Comparison of ENCODE assay signal across 25 cellular contexts in genomic region chr4:74244049-74244448, GRCh38.
A peak's percentile ranks its signal among the peaks of the same experiment; 100 is the strongest.
DNase-seq lines count a peak whose midpoint lies in the region; ATAC-seq and TF ChIP-seq lines count a peak whose summit lies in the region.
"Had no signal": no experiment of that assay in that cellular context is flagged by ENCODE, and none has a peak within 500 bp of the region (broad histone marks: within the 10 kb centered on the region; RNA-seq: fewer than 3 reads in every experiment).

No MANE protein-coding gene starts in this region.

- peaks cover 7% of the 10 kb centered on the region for H3K4me1 Mint-ChIP-seq in activated CD4-positive, alpha-beta T cell treated with anti-CD3 and anti-CD28 coated beads for 36 hours
- H3K4me1 Mint-ChIP-seq in activated T-cell treated with anti-CD3 and anti-CD28 coated beads, Interleukin-2, amount 50 U/mL, for 72 hours (ENCODE audit: low read depth), result peaks cover 13% of the 10 kb centered on the region
- peaks cover 12% of the 10 kb centered on the region for H3K4me1 Mint-ChIP-seq in activated naive CD8-positive, alpha-beta T cell treated with anti-CD3 and anti-CD28 coated beads, Interleukin-2, amount 50 U/mL, for 24 hours
- no peaks in the 10 kb centered on the region for H3K4me1 Mint-ChIP-seq in T-cell
- H3K4me1 Mint-ChIP-seq: CD4-positive, alpha-beta memory T cell; IgD-negative memory B cell had no signal

- TF ChIP-seq EP300 in SK-N-SH (IDR thresholded peaks at IDR 0.05; ENCODE audit: borderline replicate concordance in 1 of 2, low read depth in 1 of 2, low read length in 1 of 2), result no peak

- no peaks in the 10 kb centered on the region for H3K27me3 Mint-ChIP-seq in activated CD4-positive, alpha-beta T cell treated with anti-CD3 and anti-CD28 coated beads for 36 hours
- no peaks in the 10 kb centered on the region for H3K27me3 Mint-ChIP-seq in activated T-cell treated with anti-CD3 and anti-CD28 coated beads, Interleukin-2, amount 50 U/mL, for 72 hours (ENCODE audit: low read depth)
- H3K27me3 Mint-ChIP-seq in activated naive CD8-positive, alpha-beta T cell treated with anti-CD3 and anti-CD28 coated beads, Interleukin-2, amount 50 U/mL, for 24 hours, result no peaks in the 10 kb centered on the region
- H3K27me3 Mint-ChIP-seq in T-cell, result no peaks in the 10 kb centered on the region
- H3K27me3 Mint-ChIP-seq: CD4-positive, alpha-beta memory T cell; IgD-negative memory B cell had no signal

- no peak overlapping the region for H3K9ac ChIP-seq in SK-N-SH
- H3K9ac ChIP-seq: BLaER1 treated with 17β-estradiol and CSF1 and Interleukin-3, amounts not matched to agents 10 nM and 100 nM had no signal

- H3K27me3 ChIP-seq in SK-N-SH (ENCODE audit: insufficient read depth), result no peaks in the 10 kb centered on the region
- H3K27me3 ChIP-seq: BLaER1 treated with 17β-estradiol and CSF1 and Interleukin-3, amounts not matched to agents 10 nM and 100 nM had no signal

- no peaks in the 10 kb centered on the region for H3K9me3 ChIP-seq in SK-N-SH

- H3K36me3 ChIP-seq in SK-N-SH (replicated peaks in 1 of 2; ENCODE audit: control insufficient read depth in 1 of 2, insufficient read depth in 2 of 2, low read length in 1 of 2), result no peaks in the 10 kb centered on the region
- H3K36me3 ChIP-seq: BLaER1 treated with 17β-estradiol and CSF1 and Interleukin-3, amounts not matched to agents 10 nM and 100 nM had no signal

- H3K9me2 ChIP-seq in SK-N-SH, result no peaks in the 10 kb centered on the region

- peak; percentile 11 for DNase-seq in activated CD4-positive, alpha-beta T cell treated with anti-CD3 and anti-CD28 coated beads for 36 hours
- no peak for DNase-seq in activated CD4-positive, alpha-beta T cell treated with anti-CD3 and anti-CD28 coated beads, Interleukin-2, amount 50 U/mL, for 1 hour
- no peak for DNase-seq in activated T-cell treated with anti-CD3 and anti-CD28 coated beads, Interleukin-2, amount 50 U/mL, for 72 hours
- DNase-seq in activated T-cell treated with anti-CD3 and anti-CD28 coated beads for 4 hours (no peak), T-cell (no peak), SK-N-SH (no peak)
- no peak for DNase-seq in activated naive CD8-positive, alpha-beta T cell treated with anti-CD3 and anti-CD28 coated beads, Interleukin-2, amount 50 U/mL, for 24 hours
- DNase-seq: ACHN; CD4-positive, alpha-beta memory T cell; DMS53; EL; GF-D8; Karpas-422; MV-4-11; NCI-H1105 treated with DMSO at 0.1 percent for 48 hours; NCI-H2029 treated with DMSO at 0.1 percent for 48 hours; NCI-H226; NCI-H510A treated with DMSO at 0.1 percent for 48 hours; NCI-H748 treated with DMSO at 0.1 percent for 48 hours; SIG-M5 had no signal

- H3K79me2 ChIP-seq in SK-N-SH (ENCODE audit: insufficient read depth), result no peaks in the 10 kb centered on the region

- CTCF ChIA-PET in activated CD4-positive, alpha-beta T cell treated with anti-CD3 and anti-CD28 coated beads for 36 hours (lab: Charles Lee), result no interaction called here
- CTCF ChIA-PET in T-cell (lab: Charles Lee) (interaction anchor here in 1 of 2 donors (0.6 kb wide), 1 partner anchor 1115 kb away, joined by 6 read pairs; no protein-coding TSS in a partner anchor), SK-N-SH (lab: Yijun Ruan, JAX) (interaction anchor here (2.0 kb wide), 1 partner anchor 16 kb away, joined by 19 read pairs; no protein-coding TSS in a partner anchor)

- no peak overlapping the region for H3K27ac ChIP-seq in SK-N-SH (ENCODE audit: low read depth in 2 of 2, low read length in 1 of 2)
- H3K27ac ChIP-seq: 22Rv1; BLaER1 treated with 17β-estradiol and CSF1 and Interleukin-3, amounts not matched to agents 10 nM and 100 nM had no signal

- no peak for TF ChIP-seq RAD21 in SK-N-SH (IDR thresholded peaks at IDR 0.05; ENCODE audit: low read length)

- no peak overlapping the region for H3K27ac Mint-ChIP-seq in activated CD4-positive, alpha-beta T cell treated with anti-CD3 and anti-CD28 coated beads for 36 hours
- H3K27ac Mint-ChIP-seq in activated T-cell treated with anti-CD3 and anti-CD28 coated beads, Interleukin-2, amount 50 U/mL, for 72 hours, result peak overlapping the region; percentile 44
- peak overlapping the region; percentile 47 for H3K27ac Mint-ChIP-seq in activated naive CD8-positive, alpha-beta T cell treated with anti-CD3 and anti-CD28 coated beads, Interleukin-2, amount 50 U/mL, for 24 hours
- H3K27ac Mint-ChIP-seq in T-cell, result no peak overlapping the region
- H3K27ac Mint-ChIP-seq: CD4-positive, alpha-beta memory T cell; IgD-negative memory B cell had no signal

- no peak for TF ChIP-seq CTCF in SK-N-SH (IDR thresholded peaks at IDR 0.05)

- intact Hi-C loops in activated CD4-positive, alpha-beta T cell treated with anti-CD3 and anti-CD28 coated beads for 36 hours (cut with DNase I, micrococcal nuclease), result no loop called here

- no peak overlapping the region for H3K4me2 ChIP-seq in SK-N-SH
- H3K4me2 ChIP-seq: BLaER1 treated with 17β-estradiol and CSF1 and Interleukin-3, amounts not matched to agents 10 nM and 100 nM had no signal

- H3K4me1 ChIP-seq in SK-N-SH (ENCODE audit: control insufficient read depth in 1 of 2, insufficient read depth in 2 of 2, low read depth in 1 of 2, low read length in 1 of 2), result no peaks in the 10 kb centered on the region
- H3K4me1 ChIP-seq: BLaER1 treated with 17β-estradiol and CSF1 and Interleukin-3, amounts not matched to agents 10 nM and 100 nM had no signal

- H3K4me3 ChIP-seq in SK-N-SH (ENCODE audit: low read depth in 2 of 2, low read length in 1 of 2), result no peak overlapping the region
- H3K4me3 ChIP-seq: BLaER1 treated with 17β-estradiol and CSF1 and Interleukin-3, amounts not matched to agents 10 nM and 100 nM had no signal

- H2AFZ ChIP-seq in SK-N-SH (ENCODE audit: low read depth), result no peak overlapping the region

- H3K4me3 Mint-ChIP-seq in activated CD4-positive, alpha-beta T cell treated with anti-CD3 and anti-CD28 coated beads for 36 hours, result no peak overlapping the region
- H3K4me3 Mint-ChIP-seq in activated T-cell treated with anti-CD3 and anti-CD28 coated beads, Interleukin-2, amount 50 U/mL, for 72 hours, result no peak overlapping the region
- H3K4me3 Mint-ChIP-seq in activated naive CD8-positive, alpha-beta T cell treated with anti-CD3 and anti-CD28 coated beads, Interleukin-2, amount 50 U/mL, for 24 hours, result no peak overlapping the region
- H3K4me3 Mint-ChIP-seq in T-cell, result no peak overlapping the region
- H3K4me3 Mint-ChIP-seq: CD4-positive, alpha-beta memory T cell; IgD-negative memory B cell had no signal

- no peaks in the 10 kb centered on the region for H3K9me3 Mint-ChIP-seq in activated CD4-positive, alpha-beta T cell treated with anti-CD3 and anti-CD28 coated beads for 36 hours (ENCODE audit: low read depth)
- H3K9me3 Mint-ChIP-seq in activated T-cell treated with anti-CD3 and anti-CD28 coated beads, Interleukin-2, amount 50 U/mL, for 72 hours, result peaks cover 0 to 2% of the 10 kb centered on the region in 2 donors
- peaks cover 9% of the 10 kb centered on the region for H3K9me3 Mint-ChIP-seq in activated naive CD8-positive, alpha-beta T cell treated with anti-CD3 and anti-CD28 coated beads, Interleukin-2, amount 50 U/mL, for 24 hours
- H3K9me3 Mint-ChIP-seq in T-cell, result no peaks in the 10 kb centered on the region

- H3K36me3 Mint-ChIP-seq in activated CD4-positive, alpha-beta T cell treated with anti-CD3 and anti-CD28 coated beads for 36 hours (ENCODE audit: low read depth), result peaks cover 3% of the 10 kb centered on the region
- H3K36me3 Mint-ChIP-seq in activated T-cell treated with anti-CD3 and anti-CD28 coated beads, Interleukin-2, amount 50 U/mL, for 72 hours (ENCODE audit: insufficient read depth in 2 of 2), result peaks cover 0 to 3% of the 10 kb centered on the region in 2 donors
- H3K36me3 Mint-ChIP-seq in activated naive CD8-positive, alpha-beta T cell treated with anti-CD3 and anti-CD28 coated beads, Interleukin-2, amount 50 U/mL, for 24 hours (ENCODE audit: low read depth), result no peaks in the 10 kb centered on the region
- peaks cover 3% of the 10 kb centered on the region for H3K36me3 Mint-ChIP-seq in T-cell
- H3K36me3 Mint-ChIP-seq: CD4-positive, alpha-beta memory T cell had no signal

- H3F3A ChIP-seq in SK-N-SH (replicated peaks; ENCODE audit: insufficient read depth), result no peaks in the 10 kb centered on the region

- H4K20me1 ChIP-seq in SK-N-SH (ENCODE audit: insufficient read depth), result no peaks in the 10 kb centered on the region
- H4K20me1 ChIP-seq: BLaER1 treated with 17β-estradiol and CSF1 and Interleukin-3, amounts not matched to agents 10 nM and 100 nM had no signal

- POLR2A ChIA-PET in activated CD4-positive, alpha-beta T cell treated with anti-CD3 and anti-CD28 coated beads for 36 hours (lab: Charles Lee), result no interaction called here
- POLR2A ChIA-PET in T-cell (lab: Charles Lee) (no interaction called here), SK-N-SH (lab: Yijun Ruan, JAX) (no interaction called here)

- ATAC-seq in activated CD4-positive, alpha-beta T cell treated with anti-CD3 and anti-CD28 coated beads for 36 hours, result peak; percentile 87
- ATAC-seq in activated T-cell treated with anti-CD3 and anti-CD28 coated beads, Interleukin-2, amount 50 U/mL, for 72 hours (replicated peaks in 1 of 2), result peak; percentile 87
- ATAC-seq in activated naive CD8-positive, alpha-beta T cell treated with anti-CD3 and anti-CD28 coated beads, Interleukin-2, amount 50 U/mL, for 24 hours, result peak; percentile 92
- ATAC-seq in T-cell (replicated peaks in 1 of 4), result no peak
- no peak for ATAC-seq in GM21381 (IDR thresholded peaks at IDR 0.05; ENCODE audit: unreplicated experiment)
- ATAC-seq: Panc1 had no signal

TF ChIP-seq in SK-N-SH, 30 proteins besides CTCF, POLR2A, EP300 and RAD21 (continues in another document):
- TF ChIP-seq YY1 (IDR thresholded peaks at IDR 0.05; ENCODE audit: low read depth), result no peak
- no peak for TF ChIP-seq SIN3A (IDR thresholded peaks at IDR 0.05; ENCODE audit: borderline replicate concordance, low read depth, low read length)
- TF ChIP-seq RCOR1 (IDR thresholded peaks at IDR 0.05; ENCODE audit: low read length), result no peak
- no peak for TF ChIP-seq SMC3 (IDR thresholded peaks at IDR 0.05; ENCODE audit: low read depth, low read length)
- TF ChIP-seq USF1 (IDR thresholded peaks at IDR 0.05; ENCODE audit: borderline replicate concordance, low read depth), result no peak
- TF ChIP-seq MEF2A (IDR thresholded peaks at IDR 0.05; ENCODE audit: borderline replicate concordance, low read depth), result no peak
- no peak for TF ChIP-seq NRF1 (IDR thresholded peaks at IDR 0.05; ENCODE audit: low read depth, low read length)
- no peak for TF ChIP-seq TAF1 (IDR thresholded peaks at IDR 0.05; ENCODE audit: borderline replicate concordance, low read depth, low read length)
- no peak for TF ChIP-seq MXI1 (IDR thresholded peaks at IDR 0.05; ENCODE audit: low read depth, low read length)
- TF ChIP-seq GABPA (IDR thresholded peaks at IDR 0.05; ENCODE audit: low read depth), result no peak
- no peak for TF ChIP-seq FOXJ3 (CRISPR knock-in tag; IDR thresholded peaks at IDR 0.05)
- TF ChIP-seq JUND (IDR thresholded peaks at IDR 0.05), result no peak

Comparison
In these comparisons a context has a peak if more than half of its experiments do, and no peak if none do; other contexts are left out.
1. ATAC-seq: peak in activated CD4-positive, alpha-beta T cell treated with anti-CD3 and anti-CD28 coated beads for 36 hours (single experiment), activated T-cell treated with anti-CD3 and anti-CD28 coated beads, Interleukin-2, amount 50 U/mL, for 72 hours (2 of 2) and activated naive CD8-positive, alpha-beta T cell treated with anti-CD3 and anti-CD28 coated beads, Interleukin-2, amount 50 U/mL, for 24 hours (single experiment); none in T-cell (0 of 4) and GM21381 (single experiment).
2. H3K27ac Mint-ChIP-seq: peak in activated T-cell treated with anti-CD3 and anti-CD28 coated beads, Interleukin-2, amount 50 U/mL, for 72 hours (single experiment) and activated naive CD8-positive, alpha-beta T cell treated with anti-CD3 and anti-CD28 coated beads, Interleukin-2, amount 50 U/mL, for 24 hours (single experiment); none in activated CD4-positive, alpha-beta T cell treated with anti-CD3 and anti-CD28 coated beads for 36 hours (single experiment) and T-cell (0 of 2).